ENCODE assay signal across 13 cellular contexts in genomic region chr13:33520480-33520839, GRCh38.
"Had no signal": no experiment of that assay in that cellular context is flagged by ENCODE, and none has a peak within 500 bp of the region (broad histone marks: within the 10 kb centered on the region; RNA-seq: fewer than 3 reads in every experiment).

No MANE protein-coding gene starts in this region.

- H3K4me1 Mint-ChIP-seq: stimulated activated naive CD8-positive, alpha-beta T cell treated with anti-CD3 and anti-CD28 coated beads, Interleukin-15, amount 100 ng/mL, for 72 hours had no signal

- H3K27ac Mint-ChIP-seq: activated T-cell treated with anti-CD3 and anti-CD28 coated beads, Interleukin-2, amount 50 U/mL, for 24 hours; naive B cell; stimulated activated naive CD8-positive, alpha-beta T cell treated with anti-CD3 and anti-CD28 coated beads, Interleukin-15, amount 100 ng/mL, for 72 hours had no signal

- H3K4me1 ChIP-seq: testis, uterus had no signal

- H3K36me3 ChIP-seq: uterus had no signal

- H3K36me3 Mint-ChIP-seq: activated naive CD4-positive, alpha-beta T cell treated with anti-CD3 and anti-CD28 coated beads, Interleukin-2, amount 50 U/mL, for 72 hours; naive B cell had no signal

- H3K9me3 Mint-ChIP-seq: activated naive CD4-positive, alpha-beta T cell treated with anti-CD3 and anti-CD28 coated beads, Interleukin-2, amount 50 U/mL, for 72 hours; activated T-cell treated with anti-CD3 and anti-CD28 coated beads, Interleukin-2, amount 50 U/mL, for 24 hours; stimulated activated naive CD8-positive, alpha-beta T cell treated with anti-CD3 and anti-CD28 coated beads, Interleukin-15, amount 100 ng/mL, for 72 hours had no signal

- H3K4me3 ChIP-seq: testis, uterus had no signal

- H3K27me3 Mint-ChIP-seq: activated T-cell treated with anti-CD3 and anti-CD28 coated beads, Interleukin-2, amount 50 U/mL, for 24 hours; naive B cell; stimulated activated naive CD8-positive, alpha-beta T cell treated with anti-CD3 and anti-CD28 coated beads, Interleukin-15, amount 100 ng/mL, for 72 hours had no signal

- H3K4me3 Mint-ChIP-seq: activated T-cell treated with anti-CD3 and anti-CD28 coated beads, Interleukin-2, amount 50 U/mL, for 24 hours; naive B cell; stimulated activated naive CD8-positive, alpha-beta T cell treated with anti-CD3 and anti-CD28 coated beads, Interleukin-15, amount 100 ng/mL, for 72 hours had no signal

- H3K27me3 ChIP-seq: testis, uterus had no signal

- DNase-seq: activated CD4-positive, CD25-positive, alpha-beta regulatory T cell; activated effector memory CD4-positive, alpha-beta T cell treated with anti-CD3 and anti-CD28 coated beads, Interleukin-2, amount 50 U/mL, for 16 hours; activated T-cell treated with anti-CD3 and anti-CD28 coated beads, Interleukin-2, amount 50 U/mL, for 24 hours; left ventricle myocardium superior; naive B cell; nucleus accumbens; stimulated activated CD4-positive, alpha-beta T cell treated with anti-CD3 and anti-CD28 coated beads, Interleukin-15, amount 100 ng/mL, for 24 hours; stimulated activated CD4-positive, alpha-beta T cell treated with anti-CD3 and anti-CD28 coated beads, Interleukin-4, amount 100 ng/mL, for 24 hours; stimulated activated naive CD8-positive, alpha-beta T cell treated with anti-CD3 and anti-CD28 coated beads, Interleukin-15, amount 100 ng/mL, for 72 hours; T-helper 2 cell; testis; uterus had no signal

- H3K9me3 ChIP-seq: testis, uterus had no signal

- H3K27ac ChIP-seq: testis, uterus had no signal
